Comparison of ENCODE assay signal across 19 cellular contexts in the genomic region with DNA sequence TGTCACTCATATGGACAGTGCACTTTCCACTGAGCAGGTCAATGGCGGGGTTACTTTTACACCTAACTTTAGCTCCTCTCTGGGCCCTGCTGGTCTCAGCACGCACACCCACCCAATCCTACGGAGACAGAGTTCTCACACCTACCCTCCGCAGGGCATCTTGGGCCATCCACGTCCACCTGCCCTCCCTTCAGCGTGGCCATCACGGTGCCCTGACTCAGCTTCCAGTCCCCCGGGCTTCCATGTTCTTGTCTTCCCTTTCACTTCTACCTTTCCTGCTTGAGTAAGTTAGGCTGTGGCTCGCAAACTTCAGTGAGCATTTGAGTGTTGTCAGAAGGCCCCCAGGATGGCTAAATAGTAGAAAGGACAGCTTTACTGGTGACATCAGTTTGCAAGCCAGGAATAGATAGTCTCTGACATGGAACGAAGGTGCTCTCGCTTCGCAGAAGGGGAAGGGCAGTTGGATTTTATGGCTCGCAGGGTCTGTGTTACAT.
DNase-seq lines count a peak whose midpoint lies in the region; ATAC-seq and TF ChIP-seq lines count a peak whose summit lies in the region.
"Had no signal": no experiment of that assay in that cellular context is flagged by ENCODE, and none has a peak within 500 bp of the region (broad histone marks: within the 10 kb centered on the region; RNA-seq: fewer than 3 reads in every experiment).

No MANE protein-coding gene starts in this region.

- H3K9ac ChIP-seq in neuronal stem cell (ENCODE audit: low read depth, low read length, poor library complexity), result no peak overlapping the region

- TF ChIP-seq CTCF in brain (conservative IDR thresholded peaks at IDR 0.05) (no peak), stomach (IDR thresholded peaks at IDR 0.05) (no peak), HFFc6 (IDR thresholded peaks at IDR 0.05) (no peak)

- no peak overlapping the region for H2AK5ac ChIP-seq in neuronal stem cell (ENCODE audit: low read depth, low read length)

- H3K4me1 ChIP-seq in CD4-positive, CD25-positive, alpha-beta regulatory T cell (ENCODE audit: control insufficient read depth, insufficient read depth, low read length, poor library complexity, severe bottlenecking), result no peaks in the 10 kb centered on the region
- H3K4me1 ChIP-seq in neuronal stem cell (ENCODE audit: control insufficient read depth in 2 of 2, insufficient read depth in 1 of 2, low read depth in 1 of 2, low read length in 2 of 2), result peaks cover 12 to 14% of the 10 kb centered on the region in 2 donors
- H3K4me1 ChIP-seq in stomach, result peaks cover 8 to 16% (median 13%) of the 10 kb centered on the region in 4 donors

- no peak for ATAC-seq in CD4-positive, CD25-positive, alpha-beta regulatory T cell (ENCODE audit: low read depth in 2 of 2)
- ATAC-seq: CD8-positive, alpha-beta T cell had no signal

- H3K36me3 Mint-ChIP-seq in CD4-positive, CD25-positive, alpha-beta regulatory T cell, result peaks cover 12% of the 10 kb centered on the region
- H3K36me3 Mint-ChIP-seq in brain (no peaks in the 10 kb centered on the region), HFFc6 (ENCODE audit: low read depth) (no peaks in the 10 kb centered on the region)
- H3K36me3 Mint-ChIP-seq in activated T-helper 2 cell treated with anti-CD3 and anti-CD28 coated beads, Interferon-gamma antibody, Interleukin-2, Interleukin-4, amounts not matched to agents 10 μg/mL and 5 μg/mL and 100 μg/mL, durations not matched to agents 14 hours and 24 hours and 36 hours (ENCODE audit: low read depth), result no peaks in the 10 kb centered on the region
- no peaks in the 10 kb centered on the region for H3K36me3 Mint-ChIP-seq in activated T-cell treated with anti-CD3 and anti-CD28 coated beads, Interleukin-2, amount 50 U/mL, for 24 hours (ENCODE audit: low read depth)

- H4K91ac ChIP-seq in neuronal stem cell (ENCODE audit: low read depth, low read length, poor library complexity), result no peak overlapping the region

- H3K18ac ChIP-seq in neuronal stem cell (ENCODE audit: low read length), result peak overlapping the region; percentile 11

- no peak overlapping the region for H2BK5ac ChIP-seq in neuronal stem cell (ENCODE audit: low read length)

- H2AFZ ChIP-seq in neuronal stem cell (ENCODE audit: low read length), result no peak overlapping the region

- peak overlapping the region; percentile 25 for H3K23ac ChIP-seq in neuronal stem cell (ENCODE audit: low read depth, low read length, poor library complexity)

- no peak for DNase-seq in CD4-positive, CD25-positive, alpha-beta regulatory T cell
- no peak for DNase-seq in neuronal stem cell (ENCODE audit: low spot score)
- DNase-seq in stomach, result peak; percentile 21
- no peak for DNase-seq in activated T-helper 2 cell treated with anti-CD3 and anti-CD28 coated beads, Interferon-gamma antibody, Interleukin-2, Interleukin-4, amounts not matched to agents 10 μg/mL and 5 μg/mL and 100 μg/mL, durations not matched to agents 14 hours and 24 hours and 36 hours (ENCODE audit: low spot score)
- no peak for DNase-seq in activated T-cell treated with anti-CD3 and anti-CD28 coated beads, Interleukin-2, amount 50 U/mL, for 24 hours
- no peak for DNase-seq in HFFc6
- DNase-seq: ACHN; DND-41; GF-D8; HCEC 1CT; Karpas-422; MM.1S; NCI-H1105; NCI-H1694 treated with DMSO at 0.1 percent for 48 hours; NCI-H69; NK-92 treated with Interleukin-12 subunit alpha and Interleukin-12 subunit beta, amount 100 ng/mL, for 24 hours had no signal

- TF ChIP-seq EP300 in stomach (IDR thresholded peaks at IDR 0.05), result no peak

- H3K4me3 ChIP-seq in CD4-positive, CD25-positive, alpha-beta regulatory T cell (ENCODE audit: low read depth, low read length), result no peak overlapping the region
- H3K4me3 ChIP-seq in neuronal stem cell (ENCODE audit: low read length in 2 of 2) (no peak overlapping the region), stomach (no peak overlapping the region)

- H3K27ac ChIP-seq in CD4-positive, CD25-positive, alpha-beta regulatory T cell (ENCODE audit: insufficient read depth, low read length, poor library complexity, severe bottlenecking), result no peak overlapping the region
- H3K27ac ChIP-seq in neuronal stem cell (replicated peaks; ENCODE audit: low read length) (no peak overlapping the region), stomach (no peak overlapping the region)
- H3K27ac ChIP-seq: RWPE1 had no signal

- no peak overlapping the region for H3K4me3 Mint-ChIP-seq in CD4-positive, CD25-positive, alpha-beta regulatory T cell
- H3K4me3 Mint-ChIP-seq in brain, result no peak overlapping the region
- H3K4me3 Mint-ChIP-seq in activated T-helper 2 cell treated with anti-CD3 and anti-CD28 coated beads, Interferon-gamma antibody, Interleukin-2, Interleukin-4, amounts not matched to agents 10 μg/mL and 5 μg/mL and 100 μg/mL, durations not matched to agents 14 hours and 24 hours and 36 hours (ENCODE audit: low read depth), result no peak overlapping the region
- no peak overlapping the region for H3K4me3 Mint-ChIP-seq in activated T-cell treated with anti-CD3 and anti-CD28 coated beads, Interleukin-2, amount 50 U/mL, for 24 hours
- H3K4me3 Mint-ChIP-seq in HFFc6, result no peak overlapping the region
- H3K4me3 Mint-ChIP-seq: CD8-positive, alpha-beta T cell had no signal

- peaks cover 4% of the 10 kb centered on the region for H3K27me3 Mint-ChIP-seq in CD4-positive, CD25-positive, alpha-beta regulatory T cell
- H3K27me3 Mint-ChIP-seq in brain, result peaks cover 4% of the 10 kb centered on the region
- H3K27me3 Mint-ChIP-seq in activated T-helper 2 cell treated with anti-CD3 and anti-CD28 coated beads, Interferon-gamma antibody, Interleukin-2, Interleukin-4, amounts not matched to agents 10 μg/mL and 5 μg/mL and 100 μg/mL, durations not matched to agents 14 hours and 24 hours and 36 hours (ENCODE audit: low read depth), result peaks cover 4% of the 10 kb centered on the region
- no peaks in the 10 kb centered on the region for H3K27me3 Mint-ChIP-seq in activated T-cell treated with anti-CD3 and anti-CD28 coated beads, Interleukin-2, amount 50 U/mL, for 24 hours
- H3K27me3 Mint-ChIP-seq in HFFc6 (ENCODE audit: insufficient read depth), result peaks cover 10% of the 10 kb centered on the region

- H3K4ac ChIP-seq in neuronal stem cell (ENCODE audit: low read length), result no peak overlapping the region

- H3K4me1 Mint-ChIP-seq in CD4-positive, CD25-positive, alpha-beta regulatory T cell, result peaks cover 0 to 5% (median under 1%) of the 10 kb centered on the region in 4 donors
- H3K4me1 Mint-ChIP-seq in brain (peaks cover 55% of the 10 kb centered on the region), HFFc6 (ENCODE audit: low read depth) (peaks cover 51% of the 10 kb centered on the region)
- H3K4me1 Mint-ChIP-seq in activated T-helper 2 cell treated with anti-CD3 and anti-CD28 coated beads, Interferon-gamma antibody, Interleukin-2, Interleukin-4, amounts not matched to agents 10 μg/mL and 5 μg/mL and 100 μg/mL, durations not matched to agents 14 hours and 24 hours and 36 hours (ENCODE audit: low read depth), result no peaks in the 10 kb centered on the region
- no peaks in the 10 kb centered on the region for H3K4me1 Mint-ChIP-seq in activated T-cell treated with anti-CD3 and anti-CD28 coated beads, Interleukin-2, amount 50 U/mL, for 24 hours (ENCODE audit: low read depth)

- no peaks in the 10 kb centered on the region for H3K36me3 ChIP-seq in CD4-positive, CD25-positive, alpha-beta regulatory T cell (ENCODE audit: control insufficient read depth, insufficient read depth, low read length)
- H3K36me3 ChIP-seq in neuronal stem cell (replicated peaks in 1 of 2; ENCODE audit: control insufficient read depth in 2 of 2, insufficient read depth in 2 of 2, low read length in 2 of 2) (no peaks in the 10 kb centered on the region), stomach (no peaks in the 10 kb centered on the region)

- WGBS in neuronal stem cell (ENCODE audit: extremely low coverage in 2 of 2, insufficient read length in 2 of 2, insufficient replicate concordance in 1 of 2), 2 donors, result no CpG with 5 or more reads among the region's 13 CpGs
- WGBS in stomach, 5 donors, result 93 to 97% (median 96%) methylated on average over 13 of the region's 13 CpGs

- H3K9me3 ChIP-seq in CD4-positive, CD25-positive, alpha-beta regulatory T cell (ENCODE audit: control insufficient read depth in 2 of 2, low read length in 2 of 2), result no peaks in the 10 kb centered on the region
- H3K9me3 ChIP-seq in neuronal stem cell (replicated peaks in 1 of 2; ENCODE audit: control insufficient read depth in 2 of 2, insufficient read depth in 1 of 2, low read depth in 1 of 2, low read length in 2 of 2) (no peaks in the 10 kb centered on the region), stomach (no peaks in the 10 kb centered on the region)

- H3K4me2 ChIP-seq in neuronal stem cell (ENCODE audit: insufficient read depth, low read length, poor library complexity, severe bottlenecking), result no peak overlapping the region

- H2BK120ac ChIP-seq in neuronal stem cell (ENCODE audit: low read depth, low read length), result no peak overlapping the region

- H3K27me3 ChIP-seq in CD4-positive, CD25-positive, alpha-beta regulatory T cell (ENCODE audit: control insufficient read depth, insufficient read depth, low read length), result no peaks in the 10 kb centered on the region
- H3K27me3 ChIP-seq in neuronal stem cell (ENCODE audit: control insufficient read depth in 3 of 3, insufficient read depth in 3 of 3, low read depth in 1 of 3, low read length in 3 of 3), result peaks cover 0 to 43% (median 0%) of the 10 kb centered on the region in 3 experiments
- H3K27me3 ChIP-seq in stomach, result no peaks in the 10 kb centered on the region

- intact Hi-C loops in stomach (cut with DNase I; ENCODE audit: low total_unique reads), result no loop called here
- intact Hi-C loops in activated T-helper 2 cell treated with anti-CD3 and anti-CD28 coated beads, Interferon-gamma antibody, Interleukin-2, Interleukin-4, amounts not matched to agents 10 μg/mL and 5 μg/mL and 100 μg/mL, durations not matched to agents 14 hours and 24 hours and 36 hours (cut with micrococcal nuclease), result no loop called here

- no peak overlapping the region for H2BK12ac ChIP-seq in neuronal stem cell (ENCODE audit: low read length)

- no peaks in the 10 kb centered on the region for H3K79me1 ChIP-seq in neuronal stem cell (ENCODE audit: low read depth, low read length)

- no peak for TF ChIP-seq POLR2A in stomach (IDR thresholded peaks at IDR 0.05)

- peak overlapping the region in 2 of 3 donors; percentile 51 to 61 for H3K27ac Mint-ChIP-seq in CD4-positive, CD25-positive, alpha-beta regulatory T cell
- peak overlapping the region in 3 of 5 experiments; percentile 29 to 97 (median 30) for H3K27ac Mint-ChIP-seq in brain
- no peak overlapping the region for H3K27ac Mint-ChIP-seq in activated T-helper 2 cell treated with anti-CD3 and anti-CD28 coated beads, Interferon-gamma antibody, Interleukin-2, Interleukin-4, amounts not matched to agents 10 μg/mL and 5 μg/mL and 100 μg/mL, durations not matched to agents 14 hours and 24 hours and 36 hours
- no peak overlapping the region for H3K27ac Mint-ChIP-seq in activated T-cell treated with anti-CD3 and anti-CD28 coated beads, Interleukin-2, amount 50 U/mL, for 24 hours
- H3K27ac Mint-ChIP-seq in HFFc6, result no peak overlapping the region
- H3K27ac Mint-ChIP-seq: CD8-positive, alpha-beta T cell had no signal

- no peaks in the 10 kb centered on the region for H3K9me3 Mint-ChIP-seq in CD4-positive, CD25-positive, alpha-beta regulatory T cell
- H3K9me3 Mint-ChIP-seq in brain (no peaks in the 10 kb centered on the region), HFFc6 (no peaks in the 10 kb centered on the region)
- H3K9me3 Mint-ChIP-seq in activated T-helper 2 cell treated with anti-CD3 and anti-CD28 coated beads, Interferon-gamma antibody, Interleukin-2, Interleukin-4, amounts not matched to agents 10 μg/mL and 5 μg/mL and 100 μg/mL, durations not matched to agents 14 hours and 24 hours and 36 hours, result no peaks in the 10 kb centered on the region
- no peaks in the 10 kb centered on the region for H3K9me3 Mint-ChIP-seq in activated T-cell treated with anti-CD3 and anti-CD28 coated beads, Interleukin-2, amount 50 U/mL, for 24 hours
- H3K9me3 Mint-ChIP-seq: CD8-positive, alpha-beta T cell had no signal

- H3K14ac ChIP-seq in neuronal stem cell (ENCODE audit: low read length), result no peak overlapping the region

- no peak overlapping the region for H2BK15ac ChIP-seq in neuronal stem cell (ENCODE audit: low read length)

- no peak overlapping the region for H4K8ac ChIP-seq in neuronal stem cell (ENCODE audit: low read depth, low read length)

Comparison
In these comparisons a context has a peak if more than half of its experiments do, and no peak if none do; other contexts are left out.
1. H3K27ac Mint-ChIP-seq: peak in CD4-positive, CD25-positive, alpha-beta regulatory T cell (2 of 3) and brain (3 of 5); none in activated T-helper 2 cell treated with anti-CD3 and anti-CD28 coated beads, Interferon-gamma antibody, Interleukin-2, Interleukin-4, amounts not matched to agents 10 μg/mL and 5 μg/mL and 100 μg/mL, durations not matched to agents 14 hours and 24 hours and 36 hours (single experiment), activated T-cell treated with anti-CD3 and anti-CD28 coated beads, Interleukin-2, amount 50 U/mL, for 24 hours (single experiment) and HFFc6 (single experiment).